Comparison of ENCODE assay signal across 7 cellular contexts in genomic region chr6:103456652-103457051, GRCh38.
"Had no signal": no experiment of that assay in that cellular context is flagged by ENCODE, and none has a peak within 500 bp of the region (broad histone marks: within the 10 kb centered on the region; RNA-seq: fewer than 3 reads in every experiment).

No MANE protein-coding gene starts in this region.

- H3K9ac ChIP-seq: KMS-11 had no signal

- FAIRE-seq: HTR-8/SVneo, K562 had no signal

- DNase-seq: IMR-90, KBM-7, KG1 had no signal

- ATAC-seq: K562 had no signal

- H3K4me3 ChIP-seq: K562 had no signal

- H3K27ac ChIP-seq: HL-60, KMS-11 had no signal

- H3K4me2 ChIP-seq: KMS-11 had no signal
